1 cellular context compared by ENCODE assay signal in genomic region chr19:41407271-41407670, GRCh38.
TF ChIP-seq lines count a peak whose summit lies in the region.

No MANE protein-coding gene starts in this region.

TF ChIP-seq in H1, 55 proteins besides CTCF, POLR2A, EP300 and RAD21:
- TF ChIP-seq MAX (IDR thresholded peaks at IDR 0.05) = no peak
- TF ChIP-seq CHD7 (IDR thresholded peaks at IDR 0.05; ENCODE audit: insufficient replicate concordance, low read length) = no peak
- no peak for TF ChIP-seq ATF2 (IDR thresholded peaks at IDR 0.05; ENCODE audit: low read length)
